ENCODE assay signal across 1 cellular context in genomic region chr14:89307409-89307808, GRCh38.
TF ChIP-seq lines count a peak whose summit lies in the region.

No MANE protein-coding gene starts in this region.

TF ChIP-seq in H1, 55 proteins besides CTCF, POLR2A, EP300 and RAD21:
- 0 out of 2 replicates have a peak, but pooled peaks have one; percentile 3 for TF ChIP-seq MAFK (IDR thresholded peaks at IDR 0.05; ENCODE audit: low read depth, low read length)
- TF ChIP-seq TCF12 (IDR thresholded peaks at IDR 0.05; ENCODE audit: low read depth, low read length) = no peak
